In genomic region chr17:81834831-81835267, GRCh38 we compare ENCODE assay signal across 8 cellular contexts. TPM values are rescaled to one million over a fixed set of nuclear protein-coding genes. Genes with fewer than 3 reads are reported as not detected.
A peak's percentile ranks its signal among the peaks of the same experiment; 100 is the strongest.
DNase-seq lines count a peak whose midpoint lies in the region; ATAC-seq, FAIRE-seq and TF ChIP-seq lines count a peak whose summit lies in the region.

A gene with protein sequence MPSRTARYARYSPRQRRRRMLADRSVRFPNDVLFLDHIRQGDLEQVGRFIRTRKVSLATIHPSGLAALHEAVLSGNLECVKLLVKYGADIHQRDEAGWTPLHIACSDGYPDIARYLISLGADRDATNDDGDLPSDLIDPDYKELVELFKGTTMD (minus strand): TSS chr17:81835050. CDS start chr17:81834953, 97 bp downstream.

- FAIRE-seq in frontal cortex (lab: Jason Lieb, UNC): no peak
- FAIRE-seq in GM19239 (lab: Jason Lieb, UNC): no peak

- POLR2A ChIA-PET in activated CD4-positive, alpha-beta T cell treated with anti-CD3 and anti-CD28 coated beads for 36 hours (lab: Charles Lee): no interaction called here

- no peaks in the 10 kb centered on the region for H3K9me3 Mint-ChIP-seq in activated CD4-positive, alpha-beta T cell treated with anti-CD3 and anti-CD28 coated beads for 36 hours (ENCODE audit: low read depth)
- H3K9me3 Mint-ChIP-seq in activated T-helper 17 cell treated with anti-CD3 and anti-CD28 coated beads, Interleukin-2, amount 50 U/mL, for 72 hours: no peaks in the 10 kb centered on the region
- H3K9me3 Mint-ChIP-seq in immature natural killer cell: no peaks in the 10 kb centered on the region

- TF ChIP-seq POLR2A in stomach (IDR thresholded peaks at IDR 0.05): no peak

- CTCF ChIA-PET in activated CD4-positive, alpha-beta T cell treated with anti-CD3 and anti-CD28 coated beads for 36 hours (lab: Charles Lee): no interaction called here

- peaks cover 4% of the 10 kb centered on the region for H3K36me3 Mint-ChIP-seq in activated CD4-positive, alpha-beta T cell treated with anti-CD3 and anti-CD28 coated beads for 36 hours (ENCODE audit: low read depth)
- peaks cover 15% of the 10 kb centered on the region for H3K36me3 Mint-ChIP-seq in activated T-helper 17 cell treated with anti-CD3 and anti-CD28 coated beads, Interleukin-2, amount 50 U/mL, for 72 hours (ENCODE audit: low read depth)
- no peaks in the 10 kb centered on the region for H3K36me3 Mint-ChIP-seq in immature natural killer cell

- no peak for DNase-seq in activated CD4-positive, alpha-beta T cell treated with anti-CD3 and anti-CD28 coated beads for 36 hours
- no peak for DNase-seq in activated CD4-positive, alpha-beta T cell treated with anti-CD3 and anti-CD28 coated beads for 48 hours
- DNase-seq in immature natural killer cell (no peak), stomach (no peak), frontal cortex (ENCODE audit: low spot score in 2 of 2) (no peak), GM19239 (ENCODE audit: insufficient read length, low spot score) (no peak)

- no peaks in the 10 kb centered on the region for H3K27me3 Mint-ChIP-seq in activated CD4-positive, alpha-beta T cell treated with anti-CD3 and anti-CD28 coated beads for 36 hours
- no peaks in the 10 kb centered on the region for H3K27me3 Mint-ChIP-seq in activated T-helper 17 cell treated with anti-CD3 and anti-CD28 coated beads, Interleukin-2, amount 50 U/mL, for 72 hours
- peaks cover 4 to 14% (median 9%) of the 10 kb centered on the region in 3 donors for H3K27me3 Mint-ChIP-seq in immature natural killer cell (ENCODE audit: low read depth in 3 of 3)

- TF ChIP-seq EP300 in stomach (IDR thresholded peaks at IDR 0.05): no peak

- no peaks in the 10 kb centered on the region for H3K9me3 ChIP-seq in stomach

- H3K4me1 Mint-ChIP-seq in activated CD4-positive, alpha-beta T cell treated with anti-CD3 and anti-CD28 coated beads for 36 hours: peaks cover 17% of the 10 kb centered on the region
- peaks cover 6% of the 10 kb centered on the region for H3K4me1 Mint-ChIP-seq in activated T-helper 17 cell treated with anti-CD3 and anti-CD28 coated beads, Interleukin-2, amount 50 U/mL, for 72 hours
- peaks cover 16 to 19% of the 10 kb centered on the region in 2 donors for H3K4me1 Mint-ChIP-seq in immature natural killer cell

- peak within 1 kb of the TSS in 4 of 5 donors; percentile 90 to 97 (median 93) for H3K27ac ChIP-seq in stomach

- no peaks in the 10 kb centered on the region for H3K27me3 ChIP-seq in stomach

- intact Hi-C loops in activated CD4-positive, alpha-beta T cell treated with anti-CD3 and anti-CD28 coated beads for 36 hours (cut with DNase I, micrococcal nuclease): loop anchor here in 1 of 2 experiments (5.0 kb wide), 1 partner anchor 102 kb away; the partner anchor contains the start of gene PYCR1
- intact Hi-C loops in stomach (cut with DNase I; ENCODE audit: low total_unique reads): no loop called here

- peaks cover 18 to 37% (median 31%) of the 10 kb centered on the region in 4 donors for H3K4me1 ChIP-seq in stomach

- peak within 1 kb of the TSS; percentile 64 to 82 (median 80) for H3K4me3 ChIP-seq in stomach

- peak within 1 kb of the TSS; percentile 85 for H3K27ac Mint-ChIP-seq in activated CD4-positive, alpha-beta T cell treated with anti-CD3 and anti-CD28 coated beads for 36 hours
- H3K27ac Mint-ChIP-seq in activated T-helper 17 cell treated with anti-CD3 and anti-CD28 coated beads, Interleukin-2, amount 50 U/mL, for 72 hours: peak within 1 kb of the TSS; percentile 86
- H3K27ac Mint-ChIP-seq in immature natural killer cell: peak within 1 kb of the TSS; percentile 75 to 91 (median 84)

- 89 to 94% (median 92%) methylated on average over 17 to 26 of the region's 26 CpGs for WGBS in stomach, 5 donors

- no peak for ATAC-seq in activated CD4-positive, alpha-beta T cell treated with anti-CD3 and anti-CD28 coated beads for 36 hours
- no peak for ATAC-seq in activated T-helper 17 cell treated with anti-CD3 and anti-CD28 coated beads, Interleukin-2, amount 50 U/mL, for 72 hours (replicated peaks)
- ATAC-seq in GM18870 (IDR thresholded peaks at IDR 0.05; ENCODE audit: unreplicated experiment): no peak

- no peak for TF ChIP-seq CTCF in stomach (IDR thresholded peaks at IDR 0.05)

- no peaks in the 10 kb centered on the region for H3K36me3 ChIP-seq in stomach

- peak within 1 kb of the TSS; percentile 84 for H3K4me3 Mint-ChIP-seq in activated CD4-positive, alpha-beta T cell treated with anti-CD3 and anti-CD28 coated beads for 36 hours
- peak within 1 kb of the TSS; percentile 78 for H3K4me3 Mint-ChIP-seq in activated T-helper 17 cell treated with anti-CD3 and anti-CD28 coated beads, Interleukin-2, amount 50 U/mL, for 72 hours
- peak within 1 kb of the TSS; percentile 74 to 81 (median 80) for H3K4me3 Mint-ChIP-seq in immature natural killer cell

RNA-seq across cellular contexts. Expression of the gene that starts here (rescaled TPM):
- not detected for total RNA-seq in activated CD4-positive, alpha-beta T cell treated with anti-CD3 and anti-CD28 coated beads for 36 hours
- total RNA-seq in activated T-helper 17 cell treated with anti-CD3 and anti-CD28 coated beads, Interleukin-2, amount 50 U/mL, for 72 hours: not detected
- not detected for polyA plus RNA-seq in immature natural killer cell
- total RNA-seq in stomach: not detected
- 1 to 10 TPM in 1 of 3 donors, under 1 TPM in 1, not detected in 1; 0.58 to 2.0 TPM for polyA plus RNA-seq in stomach
- total RNA-seq in frontal cortex: not detected
